In genomic region chr10:86366033-86366901, GRCh38 we compare ENCODE assay signal across 8 cellular contexts. TPM values are rescaled to one million over a fixed set of nuclear protein-coding genes. Genes with fewer than 3 reads are reported as not detected.
DNase-seq lines count a peak whose midpoint lies in the region; ATAC-seq and TF ChIP-seq lines count a peak whose summit lies in the region.

Gene GRID1, minus strand, starts transcription at chr10:86366795.

- no peak within 1 kb of the TSS for H3K9ac ChIP-seq in iPS-15b (ENCODE audit: low read depth, low read length)

- no peak for ATAC-seq in GM21390 (IDR thresholded peaks at IDR 0.05; ENCODE audit: unreplicated experiment)

- H3K4me3 ChIP-seq in iPS-15b (ENCODE audit: low read depth, low read length) (peak within 1 kb of the TSS; percentile 63), sigmoid colon (peak within 1 kb of the TSS; percentile 27 to 64 (median 51))

- H3K4me1 ChIP-seq in iPS-15b (ENCODE audit: control insufficient read depth, insufficient read depth, low read length) = peaks cover 2% of the 10 kb centered on the region
- H3K4me1 ChIP-seq in sigmoid colon = peaks cover 0 to 46% (median 39%) of the 10 kb centered on the region in 4 donors

- peaks cover 91% of the 10 kb centered on the region for H3K27me3 ChIP-seq in iPS-15b (ENCODE audit: control insufficient read depth, insufficient read depth, low read length)
- peaks cover 28 to 78% (median 68%) of the 10 kb centered on the region in 3 donors for H3K27me3 ChIP-seq in sigmoid colon

- peak; percentile 31 for DNase-seq in activated T-cell treated with anti-CD3 and anti-CD28 coated beads, Interleukin-2, amount 50 U/mL, for 1 hour
- DNase-seq in activated T-cell treated with anti-CD3 and anti-CD28 coated beads for 4 hours (no peak), NCI-H146 (lab: John Stamatoyannopoulos, UW) (peak; percentile 72), sigmoid colon (peak; percentile 69), NK-92 (lab: John Stamatoyannopoulos, UW; ENCODE audit: unreplicated experiment) (no peak)

- TF ChIP-seq POLR2A in sigmoid colon (IDR thresholded peaks at IDR 0.05) = no peak

- no peak for TF ChIP-seq EP300 in sigmoid colon (IDR thresholded peaks at IDR 0.05)

- H3K36me3 ChIP-seq in iPS-15b (ENCODE audit: control insufficient read depth, insufficient read depth, low read length) = no peaks in the 10 kb centered on the region
- no peaks in the 10 kb centered on the region for H3K36me3 ChIP-seq in sigmoid colon

- TF ChIP-seq CTCF in sigmoid colon (IDR thresholded peaks at IDR 0.05) = no peak

- no peaks in the 10 kb centered on the region for H3K9me3 ChIP-seq in iPS-15b (ENCODE audit: control insufficient read depth, insufficient read depth, low read length)
- H3K9me3 ChIP-seq in sigmoid colon = no peaks in the 10 kb centered on the region

- intact Hi-C loops in sigmoid colon (cut with DNase I) = loop anchor here (10.0 kb wide), 1 partner anchor 571 kb away; no protein-coding TSS in a partner anchor

- 1% methylated on average over 117 to 118 of the region's 119 CpGs for WGBS in sigmoid colon, 2 donors

- peak within 1 kb of the TSS; percentile 87 for H3K27ac ChIP-seq in angular gyrus (ENCODE audit: low read depth, low read length)
- peak within 1 kb of the TSS in 2 of 4 donors; percentile 36 to 44 for H3K27ac ChIP-seq in sigmoid colon

RNA-seq across cellular contexts. Expression of gene GRID1, which starts in this region (rescaled TPM):
- total RNA-seq in sigmoid colon = 1 to 10 TPM in 3 of 4 donors, under 1 TPM in 1; 0.66 to 4.7 (median 1.5) TPM
- polyA plus RNA-seq in sigmoid colon = 1 to 10 TPM in 1 of 3 donors, not detected in 2; 1.1 TPM

Comparison
In these comparisons a context has a peak if more than half of its experiments do, and no peak if none do; other contexts are left out.
1. DNase-seq: peak in activated T-cell treated with anti-CD3 and anti-CD28 coated beads, Interleukin-2, amount 50 U/mL, for 1 hour (single experiment), NCI-H146 (single experiment) and sigmoid colon (single experiment); none in activated T-cell treated with anti-CD3 and anti-CD28 coated beads for 4 hours (single experiment) and NK-92 (single experiment).